ENCODE assay signal across 28 cellular contexts in genomic region chr22:19466848-19467752, GRCh38.
"Had no signal": no experiment of that assay in that cellular context is flagged by ENCODE, and none has a peak within 500 bp of the region (broad histone marks: within the 10 kb centered on the region; RNA-seq: fewer than 3 reads in every experiment).

No MANE protein-coding gene starts in this region.

- H3K4me3 ChIP-seq: adrenal gland, body of pancreas, breast epithelium had no signal

- H3K9me3 ChIP-seq: adrenal gland, body of pancreas, breast epithelium had no signal

- H3K4me1 ChIP-seq: adrenal gland, body of pancreas, breast epithelium had no signal

- DNase-seq: activated CD4-positive, alpha-beta memory T cell treated with anti-CD3 and anti-CD28 coated beads, Interleukin-2, amount 10 ng/mL, durations not matched to agents 7 days and 5 days; activated CD4-positive, alpha-beta T cell treated with anti-CD3 and anti-CD28 coated beads for 1 hour; activated CD4-positive, alpha-beta T cell treated with anti-CD3 and anti-CD28 coated beads for 36 hours; activated CD4-positive, alpha-beta T cell treated with anti-CD3 and anti-CD28 coated beads for 48 hours; activated CD4-positive, alpha-beta T cell treated with anti-CD3 and anti-CD28 coated beads, Interleukin-2, amount 10 ng/mL, durations not matched to agents 7 days and 5 days; activated CD4-positive, alpha-beta T cell treated with anti-CD3 and anti-CD28 coated beads, Interleukin-2, amount 50 U/mL, for 48 hours; activated CD4-positive, CD25-positive, alpha-beta regulatory T cell; activated CD8-positive, alpha-beta memory T cell treated with anti-CD3 and anti-CD28 coated beads for 24 hours; activated CD8-positive, alpha-beta memory T cell treated with anti-CD3 and anti-CD28 coated beads, Interleukin-2, amount 10 ng/mL, durations not matched to agents 7 days and 5 days; activated CD8-positive, alpha-beta T cell treated with anti-CD3 and anti-CD28 coated beads, Interleukin-2, amount 10 ng/mL, durations not matched to agents 7 days and 5 days; activated effector memory CD4-positive, alpha-beta T cell treated with Interleukin-2 at 50 U/mL for 16 hours; activated gamma-delta T cell treated with Interleukin-2 at 50 U/mL for 16 hours; activated naive CD4-positive, alpha-beta T cell; activated naive CD4-positive, alpha-beta T cell treated with anti-CD3 and anti-CD28 coated beads for 36 hours; activated naive CD4-positive, alpha-beta T cell treated with anti-CD3 and anti-CD28 coated beads, Interleukin-2, amount 50 U/mL, for 16 hours; activated naive CD8-positive, alpha-beta T cell treated with anti-CD3 and anti-CD28 coated beads for 36 hours; activated T-cell treated with anti-CD3 and anti-CD28 coated beads, Interleukin-2, amount 50 U/mL, for 24 hours; amniotic stem cell; aorta; body of pancreas; brain microvascular endothelial cell; central memory CD4-positive, alpha-beta T cell; T-helper 1 cell; T-helper 2 cell; T-helper 9 cell; WERI-Rb-1 had no signal

- H3K27ac ChIP-seq: adrenal gland, body of pancreas, brain microvascular endothelial cell, breast epithelium, WERI-Rb-1 had no signal
